11 cellular contexts compared by ENCODE assay signal in the genomic region with DNA sequence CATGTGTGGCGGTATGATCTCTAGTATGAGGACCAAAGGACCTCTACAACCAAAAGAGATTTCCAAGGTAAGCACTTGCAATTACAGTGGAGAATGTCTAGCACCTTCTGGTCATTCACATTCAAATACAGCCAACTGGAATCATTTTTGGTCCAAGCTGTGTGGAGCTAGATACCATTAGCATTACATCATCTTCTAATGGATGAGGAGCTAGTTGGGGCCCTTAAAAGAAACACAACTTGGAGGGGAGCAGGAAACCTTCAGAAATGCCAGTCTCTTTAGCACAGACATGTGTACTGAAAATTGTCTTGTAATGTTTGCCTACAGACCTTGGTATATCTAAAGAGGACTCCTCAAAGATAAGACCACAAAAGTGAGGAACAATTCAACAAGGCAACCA.
DNase-seq lines count a peak whose midpoint lies in the region; ATAC-seq and TF ChIP-seq lines count a peak whose summit lies in the region.
"Had no signal": no experiment of that assay in that cellular context is flagged by ENCODE, and none has a peak within 500 bp of the region (broad histone marks: within the 10 kb centered on the region; RNA-seq: fewer than 3 reads in every experiment).

No MANE protein-coding gene starts in this region.

- POLR2A ChIA-PET in T-cell (lab: Charles Lee), result no interaction called here

- intact Hi-C loops in Right ventricle myocardium superior (cut with DNase I), result no loop called here
- intact Hi-C loops in upper lobe of right lung (cut with DNase I), result no loop called here

- H3K9me3 ChIP-seq in right atrium auricular region (no peaks in the 10 kb centered on the region), upper lobe of right lung (no peaks in the 10 kb centered on the region)
- H3K9me3 ChIP-seq: HAP-1 had no signal

- TF ChIP-seq CTCF in right atrium auricular region (IDR thresholded peaks at IDR 0.05), result no peak
- no peak for TF ChIP-seq CTCF in astrocyte of the spinal cord (IDR thresholded peaks at IDR 0.05; ENCODE audit: low read depth, low read length)
- TF ChIP-seq CTCF in upper lobe of right lung (IDR thresholded peaks at IDR 0.05), result no peak

- H3K36me3 ChIP-seq in right atrium auricular region (no peaks in the 10 kb centered on the region), upper lobe of right lung (no peaks in the 10 kb centered on the region)
- H3K36me3 ChIP-seq: HAP-1 had no signal

- H3K4me1 ChIP-seq in right atrium auricular region (peaks cover 0 to 27% of the 10 kb centered on the region in 2 donors), upper lobe of right lung (no peaks in the 10 kb centered on the region)

- H3K27ac Mint-ChIP-seq in T-cell, result no peak overlapping the region
- H3K27ac Mint-ChIP-seq: naive B cell had no signal

- no peak overlapping the region for H3K4me3 ChIP-seq in right atrium auricular region
- H3K4me3 ChIP-seq in astrocyte of the spinal cord (ENCODE audit: low read depth, low read length), result no peak overlapping the region
- H3K4me3 ChIP-seq in upper lobe of right lung, result no peak overlapping the region
- H3K4me3 ChIP-seq: HAP-1 had no signal

- H3K27me3 Mint-ChIP-seq in T-cell, result no peaks in the 10 kb centered on the region
- H3K27me3 Mint-ChIP-seq: naive B cell had no signal

- in situ Hi-C loops in astrocyte of the spinal cord (cut with HindIII; ENCODE audit: low sequenced_read_pairs), result no loop called here

- no peaks in the 10 kb centered on the region for H3K36me3 Mint-ChIP-seq in T-cell
- H3K36me3 Mint-ChIP-seq: naive B cell had no signal

- DNase-seq in Right ventricle myocardium superior (no peak), right atrium auricular region (ENCODE audit: low spot score) (no peak), astrocyte of the spinal cord (ENCODE audit: low read depth, low spot score) (peak; percentile 71), kidney tubule cell (ENCODE audit: low spot score) (peak; percentile 68), upper lobe of right lung (no peak), T-cell (no peak), HuH-7.5 (ENCODE audit: low spot score) (no peak)
- DNase-seq: naive B cell; stimulated activated CD4-positive, alpha-beta T cell treated with anti-CD3 and anti-CD28 coated beads, Interleukin-1b, Interleukin-23, amount 100 ng/mL, for 48 hours had no signal

- no peaks in the 10 kb centered on the region for H3K4me1 Mint-ChIP-seq in T-cell
- H3K4me1 Mint-ChIP-seq: naive B cell had no signal

- H3K27ac ChIP-seq in right atrium auricular region (no peak overlapping the region), upper lobe of right lung (no peak overlapping the region)

- H3K9me3 Mint-ChIP-seq in T-cell, result peaks cover 2 to 8% (median 4%) of the 10 kb centered on the region in 3 donors

- no peaks in the 10 kb centered on the region for H3K27me3 ChIP-seq in right atrium auricular region
- H3K27me3 ChIP-seq in upper lobe of right lung, result no peaks in the 10 kb centered on the region

- H3K4me3 Mint-ChIP-seq in T-cell, result no peak overlapping the region
- H3K4me3 Mint-ChIP-seq: naive B cell had no signal

- peak; percentile 39 for ATAC-seq in Right ventricle myocardium superior (ENCODE audit: poor library complexity)
- peak; percentile 63 for ATAC-seq in upper lobe of right lung
- ATAC-seq in T-cell (replicated peaks in 1 of 4), result no peak
- no peak for ATAC-seq in GM21717 (IDR thresholded peaks at IDR 0.05; ENCODE audit: unreplicated experiment)

- CTCF ChIA-PET in T-cell (lab: Charles Lee), result no interaction called here

Comparison
In these comparisons a context has a peak if more than half of its experiments do, and no peak if none do; other contexts are left out.
1. ATAC-seq: peak in Right ventricle myocardium superior (single experiment) and upper lobe of right lung (single experiment); none in T-cell (0 of 4) and GM21717 (single experiment).
2. DNase-seq: peak in astrocyte of the spinal cord (single experiment) and kidney tubule cell (single experiment); none in Right ventricle myocardium superior (single experiment), right atrium auricular region (single experiment), upper lobe of right lung (single experiment), T-cell (0 of 34) and HuH-7.5 (single experiment).